33 cellular contexts compared by ENCODE assay signal in the genomic region with DNA sequence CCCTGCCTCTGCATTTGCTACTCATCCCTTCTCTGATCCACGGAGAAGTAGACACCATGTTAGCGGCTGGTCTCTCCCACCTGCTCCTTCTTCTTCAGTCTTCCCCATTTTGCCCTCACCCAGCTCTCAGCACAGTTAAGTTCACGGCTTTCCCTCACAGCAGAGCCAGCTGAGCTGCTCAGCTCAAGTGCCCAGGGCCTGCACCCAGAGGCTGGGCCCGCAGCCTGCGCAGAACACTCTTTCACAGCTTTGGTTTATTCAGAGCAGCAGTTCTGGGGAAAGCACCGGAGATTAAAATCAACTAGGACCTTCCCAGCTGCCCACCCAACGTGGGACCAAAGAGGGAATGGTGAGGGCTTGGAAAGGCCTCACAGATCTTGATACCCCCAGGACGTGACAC. TPM values are rescaled to one million over a fixed set of nuclear protein-coding genes. Genes with fewer than 3 reads are reported as not detected.
"Had no signal": no experiment of that assay in that cellular context is flagged by ENCODE, and none has a peak within 500 bp of the region (broad histone marks: within the 10 kb centered on the region; RNA-seq: fewer than 3 reads in every experiment).

No MANE protein-coding gene starts in this region.

- H3K36me3 ChIP-seq: ovary, right lobe of liver, sigmoid colon, stomach, thoracic aorta, tibial artery, transverse colon, upper lobe of left lung, vagina had no signal

- H3K9me3 ChIP-seq: ovary, psoas muscle, right lobe of liver, sigmoid colon, stomach, thoracic aorta, tibial artery, transverse colon, upper lobe of left lung, vagina had no signal

- H3K4me3 ChIP-seq: ovary, psoas muscle, right lobe of liver, sigmoid colon, stomach, thoracic aorta, tibial artery, transverse colon, upper lobe of left lung, vagina had no signal

- H3K27ac ChIP-seq: ovary, parathyroid adenoma, psoas muscle, right lobe of liver, sigmoid colon, stomach, thoracic aorta, tibial artery, transverse colon, upper lobe of left lung, vagina had no signal

- H3K27me3 ChIP-seq: ovary, right lobe of liver, sigmoid colon, stomach, tibial artery, transverse colon, upper lobe of left lung, vagina had no signal

- H2AFZ ChIP-seq: parathyroid adenoma had no signal

- ATAC-seq: naive thymus-derived CD8-positive, alpha-beta T cell; natural killer cell treated with Interleukin-12 subunit alpha and Interleukin-12 subunit beta and Interleukin-15 and Interleukin-18, amount 100 ng/mL, for 72 hours; psoas muscle; right cardiac atrium; stimulated activated effector memory CD8-positive, alpha-beta T cell treated with anti-CD3 and anti-CD28 coated beads, Interleukin-12 subunit alpha, Interleukin-12 subunit beta, amount 100 ng/mL, for 72 hours; stimulated activated naive B cell treated with anti-CD40 and anti-IgM and Interleukin-4, amounts not matched to agents 10 μg/mL and 1 μg/mL and 100 μg/mL, for 72 hours had no signal

- H3K79me2 ChIP-seq: parathyroid adenoma had no signal

- DNase-seq: naive thymus-derived CD8-positive, alpha-beta T cell; nephron progenitor cell; occipital lobe; ovary; posterior cingulate gyrus; psoas muscle; right cardiac atrium; right lobe of liver; sigmoid colon; small intestine; stimulated activated CD4-positive, alpha-beta T cell treated with anti-CD3 and anti-CD28 coated beads, Interleukin-15, amount 100 ng/mL, for 24 hours; stimulated activated CD4-positive, alpha-beta T cell treated with anti-CD3 and anti-CD28 coated beads, Interleukin-2, amount 100 ng/mL, for 24 hours; stimulated activated CD4-positive, alpha-beta T cell treated with anti-CD3 and anti-CD28 coated beads, Interleukin-2, amount 100 ng/mL, for 48 hours; stimulated activated CD4-positive, alpha-beta T cell treated with anti-CD3 and anti-CD28 coated beads, Interleukin-4, amount 100 ng/mL, for 24 hours; stimulated activated naive B cell treated with anti-CD40 and anti-IgM and Interleukin-4, amounts not matched to agents 10 μg/mL and 1 μg/mL and 100 μg/mL, for 72 hours; stimulated activated naive CD4-positive, alpha-beta T cell treated with Interleukin-2 at 50 U/mL for 16 hours; stomach; tibial artery; transverse colon had no signal

- H3K9me3 Mint-ChIP-seq: naive thymus-derived CD8-positive, alpha-beta T cell; natural killer cell treated with Interleukin-12 subunit alpha and Interleukin-12 subunit beta and Interleukin-15 and Interleukin-18, amount 100 ng/mL, for 72 hours; nephron progenitor cell; stimulated activated effector memory CD8-positive, alpha-beta T cell treated with anti-CD3 and anti-CD28 coated beads, Interleukin-12 subunit alpha, Interleukin-12 subunit beta, amount 100 ng/mL, for 72 hours; stimulated activated naive B cell treated with anti-CD40 and anti-IgM and Interleukin-4, amounts not matched to agents 10 μg/mL and 1 μg/mL and 100 μg/mL, for 72 hours; stimulated activated naive CD8-positive, alpha-beta T cell treated with anti-CD3 and anti-CD28 coated beads, Interleukin-15, Interleukin-2, amounts not matched to agents 100 ng/mL and 50 ng/mL, for 24 hours had no signal

- H3K27ac Mint-ChIP-seq: naive thymus-derived CD8-positive, alpha-beta T cell; nephron progenitor cell; progenitor cell of endocrine pancreas; stimulated activated effector memory CD8-positive, alpha-beta T cell treated with anti-CD3 and anti-CD28 coated beads, Interleukin-12 subunit alpha, Interleukin-12 subunit beta, amount 100 ng/mL, for 72 hours; stimulated activated naive B cell treated with anti-CD40 and anti-IgM and Interleukin-4, amounts not matched to agents 10 μg/mL and 1 μg/mL and 100 μg/mL, for 72 hours; stimulated activated naive CD8-positive, alpha-beta T cell treated with anti-CD3 and anti-CD28 coated beads, Interleukin-15, Interleukin-2, amounts not matched to agents 100 ng/mL and 50 ng/mL, for 24 hours had no signal

- H3K4me3 Mint-ChIP-seq: naive thymus-derived CD8-positive, alpha-beta T cell; natural killer cell treated with Interleukin-12 subunit alpha and Interleukin-12 subunit beta and Interleukin-15 and Interleukin-18, amount 100 ng/mL, for 72 hours; nephron progenitor cell; neural crest cell; stimulated activated effector memory CD8-positive, alpha-beta T cell treated with anti-CD3 and anti-CD28 coated beads, Interleukin-12 subunit alpha, Interleukin-12 subunit beta, amount 100 ng/mL, for 72 hours; stimulated activated naive B cell treated with anti-CD40 and anti-IgM and Interleukin-4, amounts not matched to agents 10 μg/mL and 1 μg/mL and 100 μg/mL, for 72 hours; stimulated activated naive CD8-positive, alpha-beta T cell treated with anti-CD3 and anti-CD28 coated beads, Interleukin-15, Interleukin-2, amounts not matched to agents 100 ng/mL and 50 ng/mL, for 24 hours had no signal

- H3K27me3 Mint-ChIP-seq: progenitor cell of endocrine pancreas had no signal

- H3K9ac ChIP-seq: parathyroid adenoma had no signal

- H3K4me1 ChIP-seq: parathyroid adenoma, psoas muscle, right lobe of liver, sigmoid colon, stomach, tibial artery, transverse colon, upper lobe of left lung, vagina had no signal

- H3K4me1 Mint-ChIP-seq: naive thymus-derived CD8-positive, alpha-beta T cell had no signal

- H3K36me3 Mint-ChIP-seq: naive thymus-derived CD8-positive, alpha-beta T cell; natural killer cell treated with Interleukin-12 subunit alpha and Interleukin-12 subunit beta and Interleukin-15 and Interleukin-18, amount 100 ng/mL, for 72 hours; stimulated activated effector memory CD8-positive, alpha-beta T cell treated with anti-CD3 and anti-CD28 coated beads, Interleukin-12 subunit alpha, Interleukin-12 subunit beta, amount 100 ng/mL, for 72 hours; stimulated activated naive B cell treated with anti-CD40 and anti-IgM and Interleukin-4, amounts not matched to agents 10 μg/mL and 1 μg/mL and 100 μg/mL, for 72 hours had no signal

RNA-seq across cellular contexts. Expression of a gene that starts 38.3 kb away (rescaled TPM):
- total RNA-seq: renal cortical epithelial cell had no signal
- polyA plus RNA-seq: naive thymus-derived CD8-positive, alpha-beta T cell had no signal

RNA-seq across cellular contexts. Expression of a gene that starts 41.9 kb away (rescaled TPM):
- total RNA-seq: naive thymus-derived CD8-positive, alpha-beta T cell; natural killer cell treated with Interleukin-12 subunit alpha and Interleukin-12 subunit beta and Interleukin-15 and Interleukin-18, amount 100 ng/mL, for 72 hours; osteoblast; psoas muscle; renal cortical epithelial cell; right lobe of liver; skeletal muscle tissue; stomach; subcutaneous adipose tissue; thoracic aorta; ureter; vagina had no signal
- polyA plus RNA-seq: naive thymus-derived CD8-positive, alpha-beta T cell; stomach had no signal
